In genomic region chr20:9294081-9294480, GRCh38 we compare ENCODE assay signal across 15 cellular contexts.
A peak's percentile ranks its signal among the peaks of the same experiment; 100 is the strongest.
DNase-seq lines count a peak whose midpoint lies in the region; ATAC-seq and TF ChIP-seq lines count a peak whose summit lies in the region.
"Had no signal": no experiment of that assay in that cellular context is flagged by ENCODE, and none has a peak within 500 bp of the region (broad histone marks: within the 10 kb centered on the region; RNA-seq: fewer than 3 reads in every experiment).

No MANE protein-coding gene starts in this region.

- ATAC-seq in SK-N-SH treated with all-trans-retinoic acid at 6 μM for 48 hours (peak; percentile 82), GM21447 (IDR thresholded peaks at IDR 0.05; ENCODE audit: unreplicated experiment) (no peak), GM19452 (IDR thresholded peaks at IDR 0.05; ENCODE audit: unreplicated experiment) (no peak), HG03159 (IDR thresholded peaks at IDR 0.05; ENCODE audit: unreplicated experiment) (no peak)
- no peak for ATAC-seq in naive thymus-derived CD8-positive, alpha-beta T cell

- CTCF ChIA-PET in MCF 10A (lab: Yijun Ruan, JAX), result interaction anchor here (0.7 to 0.9 kb wide), 4 partner anchors 22 to 42 kb away, joined by 3 read pairs; no protein-coding TSS in a partner anchor

- H3K27me3 Mint-ChIP-seq in MCF 10A (ENCODE audit: insufficient read depth, unreplicated experiment), result no peaks in the 10 kb centered on the region
- no peaks in the 10 kb centered on the region for H3K27me3 Mint-ChIP-seq in naive thymus-derived CD8-positive, alpha-beta T cell
- H3K27me3 Mint-ChIP-seq: memory B cell had no signal

- no peaks in the 10 kb centered on the region for H3K9me3 ChIP-seq in breast epithelium
- H3K9me3 ChIP-seq: testis had no signal

- H3K4me1 Mint-ChIP-seq in MCF 10A (ENCODE audit: insufficient read depth, unreplicated experiment), result peaks cover 14% of the 10 kb centered on the region
- no peaks in the 10 kb centered on the region for H3K4me1 Mint-ChIP-seq in naive thymus-derived CD8-positive, alpha-beta T cell
- H3K4me1 Mint-ChIP-seq: memory B cell had no signal

- no peak for TF ChIP-seq CTCF in MCF 10A (IDR thresholded peaks at IDR 0.05; ENCODE audit: unreplicated experiment)
- no peak for TF ChIP-seq CTCF in breast epithelium (IDR thresholded peaks at IDR 0.05)

- TF ChIP-seq POLR2A in breast epithelium (IDR thresholded peaks at IDR 0.05), result no peak

- H3K36me3 ChIP-seq in breast epithelium, result no peaks in the 10 kb centered on the region

- no peaks in the 10 kb centered on the region for H3K4me1 ChIP-seq in breast epithelium
- H3K4me1 ChIP-seq: testis had no signal

- DNase-seq in MCF 10A (ENCODE audit: unreplicated experiment) (peak; percentile 66), breast epithelium (ENCODE audit: low spot score in 2 of 2) (no peak), fibroblast of peridontal ligament (ENCODE audit: extremely low read depth) (peak; percentile 74)
- no peak for DNase-seq in naive thymus-derived CD8-positive, alpha-beta T cell
- DNase-seq: activated naive CD4-positive, alpha-beta T cell; central memory CD4-positive, alpha-beta T cell; KG1; NCI-H2081 treated with DMSO at 0.1 percent for 48 hours; stimulated activated CD4-positive, alpha-beta T cell treated with anti-CD3 and anti-CD28 coated beads, Interleukin-12 subunit alpha, Interleukin-12 subunit beta, amount 100 ng/mL, for 4 hours; testis had no signal

- intact Hi-C loops in MCF 10A (cut with micrococcal nuclease), result no loop called here
- intact Hi-C loops in breast epithelium (cut with DNase I; ENCODE audit: low total_unique reads), result no loop called here

- no peaks in the 10 kb centered on the region for H3K27me3 ChIP-seq in breast epithelium
- H3K27me3 ChIP-seq: testis had no signal

- no TSS peak for BruUV-seq in MCF 10A (replicated peaks; lab: Mats Ljungman, UMichigan)

- no peaks in the 10 kb centered on the region for H3K36me3 Mint-ChIP-seq in MCF 10A (ENCODE audit: insufficient read depth, unreplicated experiment)
- H3K36me3 Mint-ChIP-seq in naive thymus-derived CD8-positive, alpha-beta T cell, result no peaks in the 10 kb centered on the region
- H3K36me3 Mint-ChIP-seq: memory B cell had no signal

- POLR2A ChIA-PET in MCF 10A (lab: Yijun Ruan, JAX), result interaction anchor here (0.6 to 1.3 kb wide), 5 partner anchors 13 to 124 kb away, joined by 3 to 4 read pairs (median 3); no protein-coding TSS in a partner anchor
- POLR2A ChIA-PET in naive thymus-derived CD8-positive, alpha-beta T cell (lab: Charles Lee), result no interaction called here

- no peaks in the 10 kb centered on the region for H3K9me3 Mint-ChIP-seq in MCF 10A (ENCODE audit: unreplicated experiment)
- peaks cover 0 to 18% (median 0%) of the 10 kb centered on the region in 9 donors for H3K9me3 Mint-ChIP-seq in naive thymus-derived CD8-positive, alpha-beta T cell

- H3K4me3 Mint-ChIP-seq in MCF 10A (ENCODE audit: unreplicated experiment), result no peak overlapping the region
- no peak overlapping the region for H3K4me3 Mint-ChIP-seq in naive thymus-derived CD8-positive, alpha-beta T cell
- H3K4me3 Mint-ChIP-seq: memory B cell had no signal

- peak overlapping the region; percentile 9 for H3K27ac Mint-ChIP-seq in MCF 10A (ENCODE audit: low read depth, unreplicated experiment)
- H3K27ac Mint-ChIP-seq in naive thymus-derived CD8-positive, alpha-beta T cell, result no peak overlapping the region
- H3K27ac Mint-ChIP-seq: memory B cell had no signal

- H3K4me3 ChIP-seq in breast epithelium, result no peak overlapping the region
- H3K4me3 ChIP-seq: testis had no signal

- no peak overlapping the region for H3K27ac ChIP-seq in breast epithelium
- H3K27ac ChIP-seq: testis had no signal

TF ChIP-seq in SK-N-SH treated with all-trans-retinoic acid at 6 μM for 48 hours, 23 proteins besides CTCF, POLR2A, EP300 and RAD21:
- no peak for TF ChIP-seq ISL1 (CRISPR knock-in tag; IDR thresholded peaks at IDR 0.05)
- no peak for TF ChIP-seq TOX (CRISPR knock-in tag; IDR thresholded peaks at IDR 0.05; ENCODE audit: borderline replicate concordance)
- no peak for TF ChIP-seq ZNF70 (CRISPR knock-in tag; IDR thresholded peaks at IDR 0.05)
- no peak for TF ChIP-seq ZFP30 (CRISPR knock-in tag; IDR thresholded peaks at IDR 0.05)
- TF ChIP-seq CSDC2 (CRISPR knock-in tag; IDR thresholded peaks at IDR 0.05), result no peak
- TF ChIP-seq POU6F1 (CRISPR knock-in tag; IDR thresholded peaks at IDR 0.05; ENCODE audit: borderline replicate concordance, low read depth), result no peak
- TF ChIP-seq ZNF8 (CRISPR knock-in tag; IDR thresholded peaks at IDR 0.05), result no peak
- TF ChIP-seq GLIS3 (CRISPR knock-in tag; IDR thresholded peaks at IDR 0.05), result no peak
- TF ChIP-seq TSHZ2 (CRISPR knock-in tag; IDR thresholded peaks at IDR 0.05), result no peak
- TF ChIP-seq SNAI2 (CRISPR knock-in tag; IDR thresholded peaks at IDR 0.05), result no peak
- TF ChIP-seq CSRNP3 (CRISPR knock-in tag; IDR thresholded peaks at IDR 0.05), result no peak
- no peak for TF ChIP-seq ZFP3 (CRISPR knock-in tag; IDR thresholded peaks at IDR 0.05)
- no peak for TF ChIP-seq OSR1 (CRISPR knock-in tag; IDR thresholded peaks at IDR 0.05)
- no peak for TF ChIP-seq ZNF565 (CRISPR knock-in tag; conservative IDR thresholded peaks at IDR 0.05; ENCODE audit: low read depth)
- TF ChIP-seq RARB (CRISPR knock-in tag; IDR thresholded peaks at IDR 0.05), result no peak
- TF ChIP-seq ESRRG (CRISPR knock-in tag; IDR thresholded peaks at IDR 0.05), result no peak
- no peak for TF ChIP-seq ZC3H10 (CRISPR knock-in tag; IDR thresholded peaks at IDR 0.05)
- no peak for TF ChIP-seq BACH2 (CRISPR knock-in tag; IDR thresholded peaks at IDR 0.05; ENCODE audit: borderline replicate concordance)
TF ChIP-seq in SK-N-SH treated with all-trans-retinoic acid at 6 μM for 48 hours: peak in this region for 0.

Comparison
In these comparisons a context has a peak if more than half of its experiments do, and no peak if none do; other contexts are left out.
1. DNase-seq: peak in MCF 10A (single experiment) and fibroblast of peridontal ligament (single experiment); none in breast epithelium (0 of 2) and naive thymus-derived CD8-positive, alpha-beta T cell (0 of 10).